ENCODE assay signal across 8 cellular contexts in the genomic region with DNA sequence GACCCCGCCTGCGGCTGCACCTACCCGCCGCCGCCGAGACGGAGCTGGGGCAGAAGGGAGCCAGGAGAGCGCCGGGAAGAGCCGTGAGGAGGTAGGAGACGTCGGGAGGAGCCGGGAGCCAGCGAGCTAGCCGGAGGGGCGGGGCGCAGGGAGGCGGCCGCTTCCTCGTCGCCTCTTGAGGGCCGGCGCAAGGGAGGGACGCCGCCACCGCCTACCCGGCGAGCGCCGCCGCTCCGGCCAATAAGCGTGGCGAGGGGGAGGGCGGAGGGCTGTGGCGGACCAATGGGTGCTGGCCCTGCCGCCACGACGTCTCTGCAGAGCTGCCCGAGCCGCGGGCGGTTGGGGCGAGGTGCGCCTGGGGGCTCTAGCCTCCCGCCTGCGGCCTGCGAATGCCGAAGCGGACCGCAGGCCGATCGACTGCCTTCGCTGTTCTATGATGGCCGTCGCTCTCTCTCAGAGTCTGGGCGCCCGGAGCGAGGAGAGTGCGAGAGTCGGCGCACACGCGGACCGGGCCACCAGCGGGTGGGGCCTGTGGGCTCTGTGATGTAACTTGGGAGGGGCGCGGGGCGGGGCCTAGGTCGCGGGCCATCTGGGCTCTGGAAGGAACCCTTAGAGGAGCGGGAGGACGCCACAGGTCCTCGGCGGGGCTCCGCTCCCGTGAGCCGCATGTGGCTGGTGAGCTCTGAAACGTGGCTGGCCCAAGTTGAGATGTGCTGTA.
A peak's percentile ranks its signal among the peaks of the same experiment; 100 is the strongest.
DNase-seq lines count a peak whose midpoint lies in the region; TF ChIP-seq lines count a peak whose summit lies in the region.

No MANE protein-coding gene starts in this region.

- no peaks in the 10 kb centered on the region for H3K27me3 ChIP-seq in SJSA1 (replicated peaks)

- peak; percentile 98 for DNase-seq in GM03348 (ENCODE audit: low spot score)
- DNase-seq in HEK293T (ENCODE audit: extremely low spot score), result peak; percentile 92
- peak; percentile 95 for DNase-seq in MV-4-11 (lab: John Stamatoyannopoulos, UW)
- DNase-seq in SJSA1 (ENCODE audit: low read depth in 1 of 2, low spot score in 2 of 2), result peak; percentile 96 to 99
- peak; percentile 96 for DNase-seq in activated naive CD4-positive, alpha-beta T cell treated with anti-CD3 and anti-CD28 coated beads, Interleukin-2, amount 10 ng/mL, durations not matched to agents 7 days and 5 days
- DNase-seq in germinal center (ENCODE audit: low spot score), result peak; percentile 96
- peak; percentile 74 for DNase-seq in non-pigmented ciliary epithelial cell (ENCODE audit: low read depth)
- peak; percentile 96 for DNase-seq in superior temporal gyrus (ENCODE audit: extremely low spot score)

- H3K9me3 ChIP-seq in SJSA1 (replicated peaks), result no peaks in the 10 kb centered on the region

- H3K4me3 ChIP-seq in SJSA1, result peak overlapping the region; percentile 72

- peak overlapping the region; percentile 98 for H3K27ac Mint-ChIP-seq in activated naive CD4-positive, alpha-beta T cell treated with anti-CD3 and anti-CD28 coated beads, Interleukin-2, amount 10 ng/mL, durations not matched to agents 7 days and 5 days

- peaks cover 11% of the 10 kb centered on the region; the same call in 1 of the 2 replicates for H3K36me3 ChIP-seq in SJSA1

- POLR2A ChIA-PET in HEK293T (lab: Yijun Ruan, JAX), result interaction anchor here (0.5 to 2.5 kb wide), 28 partner anchors 9 to 224 kb away, joined by 3 to 26 read pairs (median 4); no protein-coding TSS in a partner anchor

- H3K4me1 Mint-ChIP-seq in activated naive CD4-positive, alpha-beta T cell treated with anti-CD3 and anti-CD28 coated beads, Interleukin-2, amount 10 ng/mL, durations not matched to agents 7 days and 5 days, result peaks cover 34% of the 10 kb centered on the region

- CTCF ChIA-PET in HEK293T (lab: Yijun Ruan, JAX), result interaction anchor here (0.8 to 0.9 kb wide), 2 partner anchors 22 to 62 kb away, joined by 3 to 4 read pairs; no protein-coding TSS in a partner anchor
- CTCF ChIA-PET in activated naive CD4-positive, alpha-beta T cell treated with anti-CD3 and anti-CD28 coated beads, Interleukin-2, amount 10 ng/mL, durations not matched to agents 7 days and 5 days (lab: Charles Lee), result interaction anchor here (1.2 to 3.9 kb wide), 3 partner anchors 10 to 347 kb away, joined by 3 to 13 read pairs (median 3); no protein-coding TSS in a partner anchor

- peaks cover 22% of the 10 kb centered on the region for H3K27me3 Mint-ChIP-seq in activated naive CD4-positive, alpha-beta T cell treated with anti-CD3 and anti-CD28 coated beads, Interleukin-2, amount 10 ng/mL, durations not matched to agents 7 days and 5 days

- H3K4me1 ChIP-seq in SJSA1 (replicated peaks), result peaks cover 30% of the 10 kb centered on the region

- peak overlapping the region; percentile 97 for H3K4me3 Mint-ChIP-seq in activated naive CD4-positive, alpha-beta T cell treated with anti-CD3 and anti-CD28 coated beads, Interleukin-2, amount 10 ng/mL, durations not matched to agents 7 days and 5 days

- H3K9me3 Mint-ChIP-seq in activated naive CD4-positive, alpha-beta T cell treated with anti-CD3 and anti-CD28 coated beads, Interleukin-2, amount 10 ng/mL, durations not matched to agents 7 days and 5 days, result no peaks in the 10 kb centered on the region

- H3K36me3 Mint-ChIP-seq in activated naive CD4-positive, alpha-beta T cell treated with anti-CD3 and anti-CD28 coated beads, Interleukin-2, amount 10 ng/mL, durations not matched to agents 7 days and 5 days, result peaks cover 11% of the 10 kb centered on the region

- peak overlapping the region; percentile 95 for H3K27ac ChIP-seq in SJSA1

TF ChIP-seq in HEK293T, 16 proteins besides CTCF, POLR2A, EP300 and RAD21:
- TF ChIP-seq HDGF (IDR thresholded peaks at IDR 0.05; ENCODE audit: borderline replicate concordance), result peak; percentile 100
- TF ChIP-seq ZNF384 (IDR thresholded peaks at IDR 0.05), result no peak
- TF ChIP-seq FOXK2 (IDR thresholded peaks at IDR 0.05), result no peak
- TF ChIP-seq FOXM1 (IDR thresholded peaks at IDR 0.05; ENCODE audit: borderline replicate concordance), result no peak; the same call in 1 of the 2 replicates
- peak; percentile 24; the same call in 1 of the 2 replicates for TF ChIP-seq ELF4 (IDR thresholded peaks at IDR 0.05)
- no peak for TF ChIP-seq SUZ12 (IDR thresholded peaks at IDR 0.05)
- TF ChIP-seq, protein P1, sequence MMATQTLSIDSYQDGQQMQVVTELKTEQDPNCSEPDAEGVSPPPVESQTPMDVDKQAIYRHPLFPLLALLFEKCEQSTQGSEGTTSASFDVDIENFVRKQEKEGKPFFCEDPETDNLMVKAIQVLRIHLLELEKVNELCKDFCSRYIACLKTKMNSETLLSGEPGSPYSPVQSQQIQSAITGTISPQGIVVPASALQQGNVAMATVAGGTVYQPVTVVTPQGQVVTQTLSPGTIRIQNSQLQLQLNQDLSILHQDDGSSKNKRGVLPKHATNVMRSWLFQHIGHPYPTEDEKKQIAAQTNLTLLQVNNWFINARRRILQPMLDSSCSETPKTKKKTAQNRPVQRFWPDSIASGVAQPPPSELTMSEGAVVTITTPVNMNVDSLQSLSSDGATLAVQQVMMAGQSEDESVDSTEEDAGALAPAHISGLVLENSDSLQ (IDR thresholded peaks at IDR 0.05), result no peak
- TF ChIP-seq ARNT (IDR thresholded peaks at IDR 0.05), result no peak
- TF ChIP-seq BHLHE40 (IDR thresholded peaks at IDR 0.05; ENCODE audit: borderline replicate concordance), result no peak
- TF ChIP-seq TARDBP (IDR thresholded peaks at IDR 0.05), result no peak
- TF ChIP-seq SP1 (IDR thresholded peaks at IDR 0.05), result no peak
- peak; percentile 94 for TF ChIP-seq L3MBTL2 (conservative IDR thresholded peaks at IDR 0.05)
- no peak for TF ChIP-seq NFRKB (IDR thresholded peaks at IDR 0.05)
- TF ChIP-seq FOXA1 (IDR thresholded peaks at IDR 0.05), result no peak
- no peak for TF ChIP-seq LEF1 (IDR thresholded peaks at IDR 0.05; ENCODE audit: borderline replicate concordance)
- TF ChIP-seq CTBP1 (IDR thresholded peaks at IDR 0.05; ENCODE audit: borderline replicate concordance), result no peak

Comparison
In these comparisons a context has a peak if more than half of its experiments do, and no peak if none do; other contexts are left out.
1. Peak in every context shown above with its lines: DNase-seq, H3K4me3 ChIP-seq and H3K27ac ChIP-seq.